ENCODE assay signal across 15 cellular contexts in genomic region chr15:93278006-93278405, GRCh38.
A peak's percentile ranks its signal among the peaks of the same experiment; 100 is the strongest.
DNase-seq lines count a peak whose midpoint lies in the region; ATAC-seq, FAIRE-seq and TF ChIP-seq lines count a peak whose summit lies in the region.
"Had no signal": no experiment of that assay in that cellular context is flagged by ENCODE, and none has a peak within 500 bp of the region (broad histone marks: within the 10 kb centered on the region; RNA-seq: fewer than 3 reads in every experiment).

No MANE protein-coding gene starts in this region.

- no peak for TF ChIP-seq EP300 in H1 (IDR thresholded peaks at IDR 0.05; ENCODE audit: borderline replicate concordance in 1 of 2, low read depth in 2 of 2, low read length in 2 of 2)

- H3K27ac ChIP-seq in H1 (ENCODE audit: low read depth, low read length): no peak overlapping the region
- H3K27ac ChIP-seq: A549, HL-60 had no signal

- POLR2A ChIA-PET in H1 (lab: Charles Lee; ENCODE audit: partially characterized antibody): no interaction called here

- H2BK120ac ChIP-seq in H1 (replicated peaks; ENCODE audit: low read depth, low read length): no peak overlapping the region

- 0 out of 2 replicates have a peak overlapping the region, but pooled peaks have one; percentile 28 for H2BK20ac ChIP-seq in H1 (ENCODE audit: low read length)

- TF ChIP-seq CTCF in H1 (IDR thresholded peaks at IDR 0.05; ENCODE audit: control extremely low read depth in 1 of 3, insufficient read depth in 1 of 3, low read depth in 1 of 3, low read length in 3 of 3) (no peak), neural crest cell (conservative IDR thresholded peaks at IDR 0.05) (no peak)

- CTCF ChIA-PET in H1 (lab: Charles Lee; ENCODE audit: partially characterized antibody): no interaction called here

- no peak overlapping the region; the same call in 1 of the 2 replicates for H4K8ac ChIP-seq in H1 (ENCODE audit: extremely low read depth, insufficient read depth, low read length)

- H3K9me3 ChIP-seq in H1 (ENCODE audit: insufficient read depth in 2 of 2, low read depth in 1 of 2, low read length in 1 of 2): no peaks in the 10 kb centered on the region
- H3K9me3 ChIP-seq: A549, BE2C, Caco-2 had no signal

- WGBS in H1 (ENCODE audit: extremely low coverage in 1 of 2, insufficient coverage in 1 of 2, insufficient read length in 1 of 2, insufficient replicate concordance in 2 of 2, low coverage in 1 of 2, low lambda C conversion rate in 2 of 2, missing lambda C conversion rate in 1 of 2), 2 experiments: 90% methylated on average over 10 of the region's 10 CpGs; no CpG with 5 or more reads in 1 of the 2 experiments

- no peaks in the 10 kb centered on the region for H4K20me1 ChIP-seq in H1 (replicated peaks in 1 of 2; ENCODE audit: control insufficient read depth in 1 of 2, insufficient read depth in 2 of 2, low read length in 2 of 2)

- DNase-seq in ELF-1 (ENCODE audit: low read depth, low spot score) (peak; percentile 36), H1 (ENCODE audit: low read depth in 1 of 2, low spot score in 2 of 2) (no peak), neural crest cell (ENCODE audit: low read depth, low spot score) (no peak), NCI-H2227 treated with DMSO at 0.1 percent for 48 hours (lab: John Stamatoyannopoulos, UW) (no peak)
- DNase-seq: BE2C; Caco-2; CD8-positive, alpha-beta memory T cell; DMS53; HCEC 1CT; HFFc6 had no signal

- ATAC-seq in activated T-helper 17 cell treated with anti-CD3 and anti-CD28 coated beads, Interleukin-2, amount 50 U/mL, for 72 hours (replicated peaks): no peak
- ATAC-seq in HG02763 (IDR thresholded peaks at IDR 0.05; ENCODE audit: unreplicated experiment): no peak
- ATAC-seq: A549 had no signal

- no peaks in the 10 kb centered on the region for H3K9me3 Mint-ChIP-seq in neural crest cell
- H3K9me3 Mint-ChIP-seq in activated T-helper 17 cell treated with anti-CD3 and anti-CD28 coated beads, Interleukin-2, amount 50 U/mL, for 72 hours: no peaks in the 10 kb centered on the region

- H3K56ac ChIP-seq in H1 (replicated peaks; ENCODE audit: insufficient read length, low read depth, low read length): no peak overlapping the region

- H3K4me3 ChIP-seq in H1 (ENCODE audit: extremely low read depth in 1 of 4, insufficient read depth in 2 of 4, low read depth in 3 of 4, low read length in 4 of 4): no peak overlapping the region
- H3K4me3 ChIP-seq: A549 had no signal

- H2AK5ac ChIP-seq in H1 (ENCODE audit: low read depth, low read length): no peak overlapping the region

- H3K14ac ChIP-seq in H1 (ENCODE audit: insufficient read length): no peak overlapping the region

- no peak for TF ChIP-seq RAD21 in H1 (IDR thresholded peaks at IDR 0.05 in 1 of 2, conservative IDR thresholded peaks at IDR 0.05 in 1 of 2; ENCODE audit: low read depth in 2 of 2, low read length in 2 of 2)

- FAIRE-seq in H1 (lab: Jason Lieb, UNC): no peak
- FAIRE-seq: GM12891 had no signal

- H3K4me1 Mint-ChIP-seq in neural crest cell: peaks cover 67% of the 10 kb centered on the region
- no peaks in the 10 kb centered on the region for H3K4me1 Mint-ChIP-seq in activated T-helper 17 cell treated with anti-CD3 and anti-CD28 coated beads, Interleukin-2, amount 50 U/mL, for 72 hours
- H3K4me1 Mint-ChIP-seq: CD8-positive, alpha-beta memory T cell had no signal

- H3K36me3 Mint-ChIP-seq in neural crest cell (ENCODE audit: low read depth): no peaks in the 10 kb centered on the region
- no peaks in the 10 kb centered on the region for H3K36me3 Mint-ChIP-seq in activated T-helper 17 cell treated with anti-CD3 and anti-CD28 coated beads, Interleukin-2, amount 50 U/mL, for 72 hours (ENCODE audit: low read depth)

- H3K4me1 ChIP-seq in H1 (replicated peaks in 1 of 4; ENCODE audit: control insufficient read depth in 3 of 4, insufficient read depth in 4 of 4, low read length in 3 of 4): peaks cover 3 to 23% (median 14%) of the 10 kb centered on the region in 4 experiments; a peak in 6 of 7 replicates
- H3K4me1 ChIP-seq: A549, BE2C, Caco-2 had no signal

- H3K27me3 ChIP-seq in H1 (replicated peaks in 1 of 4; ENCODE audit: control insufficient read depth in 3 of 4, extremely low read depth in 1 of 4, insufficient read depth in 3 of 4, low read length in 3 of 4): 0 out of 7 replicates have a peak, but pooled peaks cover 0 to 4% (median 0%) of the 10 kb centered on the region in 4 experiments
- H3K27me3 ChIP-seq: BE2C had no signal

- H3K79me1 ChIP-seq in H1 (ENCODE audit: low read depth, low read length): no peaks in the 10 kb centered on the region

- no peak overlapping the region for H3K4me2 ChIP-seq in H1 (ENCODE audit: insufficient read depth in 1 of 2, low read depth in 2 of 2, low read length in 2 of 2)
- H3K4me2 ChIP-seq: A549 had no signal

- H2BK12ac ChIP-seq in H1 (ENCODE audit: low read depth, low read length): peak overlapping the region; percentile 62; the same call in 1 of the 2 replicates

- peak overlapping the region; percentile 83 for H4K91ac ChIP-seq in H1 (replicated peaks; ENCODE audit: insufficient read length, low read length)

- H3K36me3 ChIP-seq in H1 (ENCODE audit: control insufficient read depth in 2 of 4, insufficient read depth in 4 of 4, low read length in 3 of 4): no peaks in the 10 kb centered on the region
- H3K36me3 ChIP-seq: BE2C had no signal

- no peaks in the 10 kb centered on the region for H3K23me2 ChIP-seq in H1 (ENCODE audit: low read depth, low read length)

- H2BK5ac ChIP-seq in H1 (ENCODE audit: low read depth, low read length): peak overlapping the region; percentile 61; the same call in 1 of the 2 replicates

- no peak overlapping the region for H4K5ac ChIP-seq in H1 (ENCODE audit: insufficient read length, low read depth, low read length)

- H3K79me2 ChIP-seq in H1 (ENCODE audit: control insufficient read depth in 1 of 2, insufficient read depth in 2 of 2, low read length in 2 of 2): no peaks in the 10 kb centered on the region

- no peak overlapping the region for H3K4ac ChIP-seq in H1 (replicated peaks; ENCODE audit: insufficient read length, low read depth, low read length)

- H3K27ac Mint-ChIP-seq in neural crest cell (ENCODE audit: unreplicated experiment): peak overlapping the region; percentile 86
- no peak overlapping the region for H3K27ac Mint-ChIP-seq in activated T-helper 17 cell treated with anti-CD3 and anti-CD28 coated beads, Interleukin-2, amount 50 U/mL, for 72 hours
- H3K27ac Mint-ChIP-seq: CD8-positive, alpha-beta memory T cell; HFFc6 had no signal

- no peak overlapping the region for H2BK15ac ChIP-seq in H1 (ENCODE audit: low read length)

- H3K23ac ChIP-seq in H1 (ENCODE audit: insufficient read length): no peak overlapping the region

- H3K27me3 Mint-ChIP-seq in neural crest cell (ENCODE audit: low read depth): no peaks in the 10 kb centered on the region
- H3K27me3 Mint-ChIP-seq in activated T-helper 17 cell treated with anti-CD3 and anti-CD28 coated beads, Interleukin-2, amount 50 U/mL, for 72 hours: peaks cover 13% of the 10 kb centered on the region

- peak overlapping the region; percentile 45 for H3K4me3 Mint-ChIP-seq in neural crest cell
- H3K4me3 Mint-ChIP-seq in activated T-helper 17 cell treated with anti-CD3 and anti-CD28 coated beads, Interleukin-2, amount 50 U/mL, for 72 hours: no peak overlapping the region
- H3K4me3 Mint-ChIP-seq: CD8-positive, alpha-beta memory T cell; HFFc6 had no signal

- peak overlapping the region; percentile 63; the same call in 1 of the 2 replicates for H3K18ac ChIP-seq in H1 (ENCODE audit: extremely low read depth, low read length)

- no peak overlapping the region for H3K9ac ChIP-seq in H1 (replicated peaks in 1 of 4; ENCODE audit: extremely low read depth in 1 of 4, low read depth in 3 of 4, low read length in 3 of 4)

- TF ChIP-seq POLR2A in H1 (IDR thresholded peaks at IDR 0.05; ENCODE audit: control extremely low read depth in 1 of 2, low read depth in 2 of 2, low read length in 2 of 2): no peak

- no peak overlapping the region for H2AFZ ChIP-seq in H1 (ENCODE audit: low read length)

TF ChIP-seq in H1, 55 proteins besides CTCF, POLR2A, EP300 and RAD21:
- TF ChIP-seq BCL11A (IDR thresholded peaks at IDR 0.05; ENCODE audit: low read depth in 2 of 2, low read length in 2 of 2) (no peak), GTF2F1 (IDR thresholded peaks at IDR 0.05; ENCODE audit: borderline replicate concordance, low read depth, low read length) (no peak), BRCA1 (IDR thresholded peaks at IDR 0.05; ENCODE audit: low read depth, low read length) (no peak), NRF1 (IDR thresholded peaks at IDR 0.05; ENCODE audit: low read depth, low read length) (no peak), ATF2 (IDR thresholded peaks at IDR 0.05; ENCODE audit: low read length) (no peak), RFX5 (IDR thresholded peaks at IDR 0.05; ENCODE audit: borderline replicate concordance, low read depth, low read length) (no peak), SIRT6 (IDR thresholded peaks at IDR 0.05; ENCODE audit: low read length) (no peak), SIX5 (IDR thresholded peaks at IDR 0.05; ENCODE audit: low read depth, low read length) (no peak), SUZ12 (IDR thresholded peaks at IDR 0.05; ENCODE audit: low read length) (no peak), ASH2L (IDR thresholded peaks at IDR 0.05; ENCODE audit: low read length) (no peak), CEBPB (IDR thresholded peaks at IDR 0.05; ENCODE audit: low read depth, low read length) (no peak), MAFK (IDR thresholded peaks at IDR 0.05; ENCODE audit: low read depth, low read length) (no peak), RNF2 (IDR thresholded peaks at IDR 0.05; ENCODE audit: borderline replicate concordance, low read depth, low read length, missing control alignments, poor library complexity, severe bottlenecking) (no peak), BACH1 (IDR thresholded peaks at IDR 0.05; ENCODE audit: low read length) (no peak)
